ENCODE assay signal across 18 cellular contexts in the genomic region with DNA sequence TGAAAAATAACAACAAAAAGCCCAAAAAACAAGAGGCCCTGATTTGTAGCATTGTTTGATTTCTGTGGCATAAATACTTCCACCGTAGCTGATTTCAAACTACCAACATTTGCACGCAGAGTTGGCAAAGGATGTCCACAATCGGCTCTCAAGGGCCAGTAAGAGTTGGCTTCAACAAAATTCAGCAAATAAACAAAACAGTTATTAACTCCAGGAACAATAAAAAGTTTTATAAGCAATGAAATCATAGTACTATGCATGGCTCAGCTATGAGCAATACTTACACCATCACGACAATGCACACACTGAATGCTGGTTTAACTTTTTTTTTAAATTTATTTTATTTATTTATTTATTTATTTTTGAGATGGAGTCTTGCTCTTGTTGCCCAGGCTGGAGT.
"Had no signal": no experiment of that assay in that cellular context is flagged by ENCODE, and none has a peak within 500 bp of the region (broad histone marks: within the 10 kb centered on the region; RNA-seq: fewer than 3 reads in every experiment).

No MANE protein-coding gene starts in this region.

- H3K4me3 ChIP-seq: esophagus squamous epithelium, heart left ventricle, lung, stomach, thoracic aorta, transverse colon had no signal

- ATAC-seq: effector memory CD8-positive, alpha-beta T cell; heart left ventricle; left colon; left ventricle myocardium superior; naive thymus-derived CD4-positive, alpha-beta T cell; sciatic nerve had no signal

- H3K9me3 ChIP-seq: esophagus squamous epithelium, heart left ventricle, stomach, thoracic aorta, transverse colon had no signal

- H3K4me1 ChIP-seq: esophagus squamous epithelium, heart left ventricle, stomach, transverse colon had no signal

- DNase-seq: effector memory CD8-positive, alpha-beta T cell; esophagus squamous epithelium; heart left ventricle; hippocampal formation; left colon; left ventricle myocardium superior; mesenchymal stem cell; naive thymus-derived CD4-positive, alpha-beta T cell; nephron progenitor cell; small intestine; stimulated activated CD4-positive, alpha-beta T cell treated with anti-CD3 and anti-CD28 coated beads, Interleukin-12 subunit alpha, Interleukin-12 subunit beta, amount 100 ng/mL, for 4 hours; stimulated activated naive CD4-positive, alpha-beta T cell; stomach; substantia nigra; transverse colon had no signal

- H3K27me3 ChIP-seq: heart left ventricle, stomach, transverse colon had no signal

- H3K27ac ChIP-seq: esophagus squamous epithelium, heart left ventricle, stomach, thoracic aorta, transverse colon had no signal

- H3K36me3 ChIP-seq: heart left ventricle, thoracic aorta, transverse colon had no signal
